Comparison of ENCODE assay signal across 21 cellular contexts in the genomic region with DNA sequence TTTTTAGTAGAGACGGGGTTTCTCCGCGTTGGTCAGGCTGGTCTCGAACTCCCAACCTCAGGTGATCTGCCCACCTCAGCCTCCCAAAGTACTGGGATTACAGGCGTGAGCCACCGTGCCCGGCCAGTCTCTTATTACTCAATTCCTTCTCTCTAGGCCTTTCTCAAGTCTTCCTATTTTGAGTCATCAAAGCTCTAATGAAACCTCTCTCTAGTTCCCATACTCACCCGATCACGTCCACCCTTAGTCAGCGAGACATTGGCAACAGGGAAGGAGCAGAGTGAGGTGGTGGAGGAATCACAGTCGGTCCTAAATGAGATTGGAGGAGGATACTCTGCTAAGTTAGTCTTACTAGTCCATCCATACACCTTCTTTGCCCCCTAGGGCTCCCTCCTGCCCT. TPM values are rescaled to one million over a fixed set of nuclear protein-coding genes. Genes with fewer than 3 reads are reported as not detected.
DNase-seq lines count a peak whose midpoint lies in the region; ATAC-seq and TF ChIP-seq lines count a peak whose summit lies in the region.
"Had no signal": no experiment of that assay in that cellular context is flagged by ENCODE, and none has a peak within 500 bp of the region (broad histone marks: within the 10 kb centered on the region; RNA-seq: fewer than 3 reads in every experiment).

No MANE protein-coding gene starts in this region.

- no peaks in the 10 kb centered on the region for H3K9me3 ChIP-seq in Karpas-422 (ENCODE audit: low read length)
- H3K9me3 ChIP-seq: MG63, mucosa of descending colon had no signal

- DNase-seq in GM20000 (ENCODE audit: low spot score) (peak; percentile 13), neural crest cell (ENCODE audit: low read depth, low spot score) (no peak), Karpas-422 (no peak)
- no peak for DNase-seq in effector CD4-positive, alpha-beta T cell
- DNase-seq: activated CD4-positive, CD25-positive, alpha-beta regulatory T cell treated with anti-CD3 and anti-CD28 coated beads, Interleukin-2, amount 50 U/mL, for 72 hours; activated naive CD8-positive, alpha-beta T cell treated with anti-CD3 and anti-CD28 coated beads, Interleukin-2, amount 10 ng/mL, durations not matched to agents 7 days and 5 days; DMS79; foreskin fibroblast; GOT3; left ventricle myocardium superior; MG63; NCI-H1694; NCI-H526 treated with DMSO at 0.1 percent for 48 hours; stimulated activated CD4-positive, alpha-beta T cell treated with anti-CD3 and anti-CD28 coated beads, Interleukin-4, amount 100 ng/mL, for 24 hours had no signal

- H3K9ac ChIP-seq in Karpas-422 (ENCODE audit: low read length) = no peak overlapping the region

- H3K9me2 ChIP-seq in Karpas-422 (replicated peaks; ENCODE audit: insufficient read depth, low read length) = no peaks in the 10 kb centered on the region

- no peaks in the 10 kb centered on the region for H3K27me3 ChIP-seq in Karpas-422 (ENCODE audit: low read length)
- H3K27me3 ChIP-seq: hepatocyte, MG63 had no signal

- H3K36me3 Mint-ChIP-seq in activated T-helper 17 cell treated with anti-CD3 and anti-CD28 coated beads, Interleukin-2, amount 50 U/mL, for 72 hours (ENCODE audit: low read depth) = peaks cover 34% of the 10 kb centered on the region
- peaks cover 15% of the 10 kb centered on the region for H3K36me3 Mint-ChIP-seq in neural crest cell (ENCODE audit: low read depth)

- H3K27ac Mint-ChIP-seq in activated T-helper 17 cell treated with anti-CD3 and anti-CD28 coated beads, Interleukin-2, amount 50 U/mL, for 72 hours = peak overlapping the region; percentile 70
- peak overlapping the region; percentile 78 for H3K27ac Mint-ChIP-seq in neural crest cell (ENCODE audit: unreplicated experiment)
- H3K27ac Mint-ChIP-seq: activated naive CD8-positive, alpha-beta T cell treated with anti-CD3 and anti-CD28 coated beads, Interleukin-2, amount 10 ng/mL, durations not matched to agents 7 days and 5 days; IgD-negative memory B cell; type B pancreatic cell had no signal

- no peaks in the 10 kb centered on the region for H4K20me1 ChIP-seq in Karpas-422 (ENCODE audit: insufficient read depth, low read depth, low read length)

- H3K27ac ChIP-seq in Karpas-422 (ENCODE audit: low read length) = no peak overlapping the region
- H3K27ac ChIP-seq: hepatocyte had no signal

- TF ChIP-seq CTCF in GM20000 (IDR thresholded peaks at IDR 0.05; ENCODE audit: extremely low read depth, missing control alignments) (no peak), neural crest cell (conservative IDR thresholded peaks at IDR 0.05) (no peak)

- H3K79me2 ChIP-seq in Karpas-422 (ENCODE audit: low read length) = peaks cover 15% of the 10 kb centered on the region

- H3K36me3 ChIP-seq in Karpas-422 (ENCODE audit: insufficient read depth, low read length) = peaks cover 18% of the 10 kb centered on the region

- ATAC-seq in activated T-helper 17 cell treated with anti-CD3 and anti-CD28 coated beads, Interleukin-2, amount 50 U/mL, for 72 hours (replicated peaks) = peak; percentile 70
- ATAC-seq: left ventricle myocardium superior, mucosa of descending colon had no signal

- no peaks in the 10 kb centered on the region for H3K27me3 Mint-ChIP-seq in activated T-helper 17 cell treated with anti-CD3 and anti-CD28 coated beads, Interleukin-2, amount 50 U/mL, for 72 hours
- peaks cover 5% of the 10 kb centered on the region for H3K27me3 Mint-ChIP-seq in neural crest cell (ENCODE audit: low read depth)
- H3K27me3 Mint-ChIP-seq: activated naive CD8-positive, alpha-beta T cell treated with anti-CD3 and anti-CD28 coated beads, Interleukin-2, amount 10 ng/mL, durations not matched to agents 7 days and 5 days; IgD-negative memory B cell; type B pancreatic cell had no signal

- no peak overlapping the region for H3K4me2 ChIP-seq in Karpas-422 (ENCODE audit: low read depth, low read length, poor library complexity, severe bottlenecking)
- H3K4me2 ChIP-seq: hepatocyte had no signal

- peak overlapping the region; percentile 34 for H3K4me3 Mint-ChIP-seq in activated T-helper 17 cell treated with anti-CD3 and anti-CD28 coated beads, Interleukin-2, amount 50 U/mL, for 72 hours
- H3K4me3 Mint-ChIP-seq in neural crest cell = peak overlapping the region; percentile 66
- H3K4me3 Mint-ChIP-seq: activated naive CD8-positive, alpha-beta T cell treated with anti-CD3 and anti-CD28 coated beads, Interleukin-2, amount 10 ng/mL, durations not matched to agents 7 days and 5 days; type B pancreatic cell had no signal

- peaks cover 16% of the 10 kb centered on the region for H3K4me1 ChIP-seq in Karpas-422 (ENCODE audit: low read length)

- H3K9me3 Mint-ChIP-seq in activated T-helper 17 cell treated with anti-CD3 and anti-CD28 coated beads, Interleukin-2, amount 50 U/mL, for 72 hours = no peaks in the 10 kb centered on the region
- no peaks in the 10 kb centered on the region for H3K9me3 Mint-ChIP-seq in neural crest cell
- H3K9me3 Mint-ChIP-seq: activated naive CD8-positive, alpha-beta T cell treated with anti-CD3 and anti-CD28 coated beads, Interleukin-2, amount 10 ng/mL, durations not matched to agents 7 days and 5 days; IgD-negative memory B cell; type B pancreatic cell had no signal

- H3K4me1 Mint-ChIP-seq in activated T-helper 17 cell treated with anti-CD3 and anti-CD28 coated beads, Interleukin-2, amount 50 U/mL, for 72 hours = peaks cover 21% of the 10 kb centered on the region
- peaks cover 20% of the 10 kb centered on the region for H3K4me1 Mint-ChIP-seq in neural crest cell

- no peak overlapping the region for H3K4me3 ChIP-seq in Karpas-422 (ENCODE audit: low read length)
- H3K4me3 ChIP-seq: hepatocyte, MG63, mucosa of descending colon had no signal

- no peak overlapping the region for H2AFZ ChIP-seq in Karpas-422 (ENCODE audit: low read length)
- H2AFZ ChIP-seq: hepatocyte had no signal

RNA-seq across cellular contexts. Expression of a gene that starts 5.0 kb away (rescaled TPM):
- total RNA-seq in activated T-helper 17 cell treated with anti-CD3 and anti-CD28 coated beads, Interleukin-2, amount 50 U/mL, for 72 hours = 10 to 100 TPM; 31.1 to 39.2 TPM
- total RNA-seq in neural crest cell = 106 and 111 TPM in 2 replicates
- 55.6 and 79.1 TPM in 2 replicates for total RNA-seq in Karpas-422 (2014; rRNA removed; shearing (Covaris generic); ENCODE audit: low replicate concordance)

RNA-seq across cellular contexts. Expression of a gene that starts 5.2 kb away (rescaled TPM):
- not detected for total RNA-seq in activated T-helper 17 cell treated with anti-CD3 and anti-CD28 coated beads, Interleukin-2, amount 50 U/mL, for 72 hours
- 11.3 and 12.9 TPM in 2 replicates for total RNA-seq in neural crest cell
- total RNA-seq in Karpas-422 (2014; rRNA removed; shearing (Covaris generic); ENCODE audit: low replicate concordance) = not detected in 2 replicates
- total RNA-seq: activated naive CD8-positive, alpha-beta T cell treated with anti-CD3 and anti-CD28 coated beads, Interleukin-2, amount 10 ng/mL, durations not matched to agents 7 days and 5 days; endothelial cell of umbilical vein; left ventricle myocardium superior; pulmonary artery endothelial cell had no signal

RNA-seq across cellular contexts. Expression of a gene that starts 12.9 kb away (rescaled TPM):
- total RNA-seq in activated T-helper 17 cell treated with anti-CD3 and anti-CD28 coated beads, Interleukin-2, amount 50 U/mL, for 72 hours = under 1 TPM; 0.45 to 0.56 TPM
- total RNA-seq in neural crest cell = 1.6 and 1.8 TPM in 2 replicates
- 0.45 and 0.54 TPM in 2 replicates for total RNA-seq in Karpas-422 (2014; rRNA removed; shearing (Covaris generic); ENCODE audit: low replicate concordance)

RNA-seq across cellular contexts. Expression of a gene that starts 23.4 kb away (rescaled TPM):
- 10 to 100 TPM; 70.7 to 93.4 TPM for total RNA-seq in activated T-helper 17 cell treated with anti-CD3 and anti-CD28 coated beads, Interleukin-2, amount 50 U/mL, for 72 hours
- total RNA-seq in neural crest cell = 103 and 113 TPM in 2 replicates
- total RNA-seq in Karpas-422 (2014; rRNA removed; shearing (Covaris generic); ENCODE audit: low replicate concordance) = 160 and 334 TPM in 2 replicates

RNA-seq across cellular contexts. Expression of a gene that starts 25.0 kb away (rescaled TPM):
- 10 to 100 TPM; 54.0 to 60.1 TPM for total RNA-seq in activated T-helper 17 cell treated with anti-CD3 and anti-CD28 coated beads, Interleukin-2, amount 50 U/mL, for 72 hours
- total RNA-seq in neural crest cell = 79.6 and 80.7 TPM in 2 replicates
- 10.6 and 13.9 TPM in 2 replicates for total RNA-seq in Karpas-422 (2014; rRNA removed; shearing (Covaris generic); ENCODE audit: low replicate concordance)

Comparison
In these comparisons a context has a peak if more than half of its experiments do, and no peak if none do; other contexts are left out.
1. RNA of a gene that starts 5.2 kb away (total RNA-seq): 11.3 to 12.9 TPM in neural crest cell; not detected in activated T-helper 17 cell treated with anti-CD3 and anti-CD28 coated beads, Interleukin-2, amount 50 U/mL, for 72 hours and not detected in Karpas-422; every median in the first group is over 10 times any median in the second.